8 cellular contexts compared by ENCODE assay signal in the genomic region with DNA sequence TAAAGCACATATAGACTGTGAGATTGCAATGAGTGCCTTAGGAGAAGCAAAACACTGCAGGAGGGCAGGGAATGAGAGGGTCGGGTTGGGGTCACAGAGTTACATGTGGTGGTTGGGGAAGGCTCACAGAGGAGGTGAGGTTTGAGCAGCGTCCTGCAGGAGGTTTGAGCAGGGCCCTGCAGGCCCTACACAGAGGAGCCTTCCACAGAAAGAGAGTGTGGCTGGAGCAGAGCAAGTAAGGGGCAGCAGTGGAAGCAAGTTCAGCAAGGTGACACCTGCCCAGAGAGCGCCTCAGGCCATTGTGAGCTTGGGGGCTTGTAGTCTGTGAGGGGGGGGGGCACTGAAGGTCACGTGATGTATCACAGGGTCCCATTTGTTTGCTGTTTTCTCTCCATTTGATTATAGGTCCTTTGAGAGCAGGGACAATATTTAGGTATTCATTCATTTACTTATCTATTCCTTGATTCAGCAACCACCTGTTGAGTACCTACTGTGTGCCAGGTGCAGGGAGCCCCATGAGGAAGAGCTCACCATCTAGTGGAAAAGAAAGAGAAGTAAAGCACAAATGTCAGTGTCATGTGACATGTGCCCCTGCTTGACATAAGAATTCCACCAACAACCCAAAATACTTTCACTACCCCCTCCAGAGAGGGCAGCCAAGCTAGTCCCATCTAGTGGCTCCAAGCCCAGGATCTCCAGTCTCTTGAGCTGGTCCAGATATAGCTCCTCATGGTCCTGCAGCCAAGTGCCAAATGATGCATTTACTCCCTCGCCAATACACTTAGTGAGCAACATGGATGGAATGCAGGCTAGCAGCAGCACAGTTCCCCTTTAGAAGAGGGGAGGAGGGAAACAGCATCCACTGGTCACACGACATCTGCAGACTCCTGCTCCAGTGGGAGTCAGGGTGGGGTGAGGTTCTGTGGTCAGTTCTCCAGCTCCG. TPM values are rescaled to one million over a fixed set of nuclear protein-coding genes. Genes with fewer than 3 reads are reported as not detected.
DNase-seq lines count a peak whose midpoint lies in the region; ATAC-seq and TF ChIP-seq lines count a peak whose summit lies in the region.

No MANE protein-coding gene starts in this region.

- no peaks in the 10 kb centered on the region for H3K36me3 ChIP-seq in ascending aorta
- no peaks in the 10 kb centered on the region for H3K36me3 ChIP-seq in testis (ENCODE audit: low read depth, missing control alignments)
- no peaks in the 10 kb centered on the region for H3K36me3 ChIP-seq in smooth muscle cell (ENCODE audit: low read depth)

- 64 to 77% methylated on average over 7 of the region's 7 CpGs for WGBS in testis, 2 donors
- 46% methylated on average over 6 of the region's 7 CpGs for WGBS in smooth muscle cell (ENCODE audit: low lambda C conversion rate)

- no peak overlapping the region for H3K4me3 ChIP-seq in ascending aorta
- no peak overlapping the region for H3K4me3 ChIP-seq in testis
- H3K4me3 ChIP-seq in smooth muscle cell: no peak overlapping the region

- H3K27ac ChIP-seq in ascending aorta: peak overlapping the region; percentile 28 to 63
- peak overlapping the region in 1 of 2 donors; percentile 29 for H3K27ac ChIP-seq in testis
- no peak overlapping the region for H3K27ac ChIP-seq in smooth muscle cell (ENCODE audit: low read depth)

- no peak for TF ChIP-seq POLR2A in testis (IDR thresholded peaks at IDR 0.05)

- H4K20me1 ChIP-seq in smooth muscle cell (ENCODE audit: low read depth): no peaks in the 10 kb centered on the region

- H3K4me2 ChIP-seq in smooth muscle cell: no peak overlapping the region

- TF ChIP-seq CTCF in ascending aorta (IDR thresholded peaks at IDR 0.05): no peak
- TF ChIP-seq CTCF in testis (IDR thresholded peaks at IDR 0.05): no peak
- TF ChIP-seq CTCF in smooth muscle cell (IDR thresholded peaks at IDR 0.05; ENCODE audit: borderline replicate concordance, insufficient read depth, poor library complexity, severe bottlenecking): no peak

- peak; percentile 21 for DNase-seq in HK-2 (ENCODE audit: unreplicated experiment)
- DNase-seq in ascending aorta (ENCODE audit: low spot score in 2 of 2): peak; percentile 25 to 87
- peak; percentile 100 for DNase-seq in hepatic stellate cell (ENCODE audit: low spot score)
- peak; percentile 63 for DNase-seq in testis
- DNase-seq in stimulated activated naive CD8-positive, alpha-beta T cell treated with anti-CD3 and anti-CD28 coated beads, Interleukin-15, Interleukin-2, amounts not matched to agents 100 U/mL and 50 U/mL, for 24 hours: no peak
- no peak for DNase-seq in smooth muscle cell (lab: John Stamatoyannopoulos, UW; ENCODE audit: unreplicated experiment)
- no peak for DNase-seq in NCI-H187 (lab: John Stamatoyannopoulos, UW)
- DNase-seq in NCI-H1092 (lab: John Stamatoyannopoulos, UW): no peak

- no peak overlapping the region for H2AFZ ChIP-seq in smooth muscle cell (ENCODE audit: low read depth)

- intact Hi-C loops in ascending aorta (cut with DNase I): loop anchor here (1.0 to 5.0 kb wide), 3 partner anchors 41 to 74 kb away; partner anchors contain the start of gene GALNT16
- intact Hi-C loops in testis (cut with DNase I; ENCODE audit: low total_unique reads): no loop called here

- no peaks in the 10 kb centered on the region for H3K79me2 ChIP-seq in smooth muscle cell (ENCODE audit: low read depth)

- H3K9me3 ChIP-seq in ascending aorta (no peaks in the 10 kb centered on the region), testis (no peaks in the 10 kb centered on the region), smooth muscle cell (replicated peaks; ENCODE audit: low read depth) (no peaks in the 10 kb centered on the region)

- H3K4me1 ChIP-seq in ascending aorta (peaks cover 0 to 7% of the 10 kb centered on the region in 2 donors), testis (peaks cover 8% of the 10 kb centered on the region), smooth muscle cell (ENCODE audit: low read depth) (no peaks in the 10 kb centered on the region)

- no peak overlapping the region for H3K9ac ChIP-seq in smooth muscle cell (ENCODE audit: low read depth)

- no peaks in the 10 kb centered on the region for H3F3A ChIP-seq in smooth muscle cell (ENCODE audit: low read depth)

- no peak for ATAC-seq in stimulated activated naive CD8-positive, alpha-beta T cell treated with anti-CD3 and anti-CD28 coated beads, Interleukin-15, Interleukin-2, amounts not matched to agents 100 U/mL and 50 U/mL, for 24 hours

- H3K27me3 ChIP-seq in ascending aorta (no peaks in the 10 kb centered on the region), testis (no peaks in the 10 kb centered on the region), smooth muscle cell (ENCODE audit: low read depth) (no peaks in the 10 kb centered on the region)

RNA-seq across cellular contexts. Expression of gene GALNT16, which starts 56.8 kb away (rescaled TPM):
- total RNA-seq in ascending aorta (38.0 TPM), testis (1 to 10 TPM; 5.6 to 6.3 TPM), smooth muscle cell (0.04 and 4.7 TPM in 2 replicates)
- polyA plus RNA-seq in testis (ENCODE audit: insufficient read depth, low read depth, low replicate concordance) (11.1 TPM), smooth muscle cell (0.54 and 0.58 TPM in 2 replicates)

Comparison
In these comparisons a context has a peak if more than half of its experiments do, and no peak if none do; other contexts are left out.
1. DNase-seq: peak in HK-2 (single experiment), ascending aorta (2 of 2), hepatic stellate cell (single experiment) and testis (single experiment); none in stimulated activated naive CD8-positive, alpha-beta T cell treated with anti-CD3 and anti-CD28 coated beads, Interleukin-15, Interleukin-2, amounts not matched to agents 100 U/mL and 50 U/mL, for 24 hours (single experiment), smooth muscle cell (single experiment), NCI-H187 (0 of 2) and NCI-H1092 (single experiment).